In genomic region chr4:169115897-169116254, GRCh38 we compare ENCODE assay signal across 9 cellular contexts.
A peak's percentile ranks its signal among the peaks of the same experiment; 100 is the strongest.
DNase-seq lines count a peak whose midpoint lies in the region; ATAC-seq, FAIRE-seq and TF ChIP-seq lines count a peak whose summit lies in the region.
"Had no signal": no experiment of that assay in that cellular context is flagged by ENCODE, and none has a peak within 500 bp of the region (broad histone marks: within the 10 kb centered on the region; RNA-seq: fewer than 3 reads in every experiment).

No MANE protein-coding gene starts in this region.

- H2AFZ ChIP-seq in MM.1S (ENCODE audit: low read length) = no peak overlapping the region

- H3K27me3 Mint-ChIP-seq in Calu3 (ENCODE audit: unreplicated experiment) (no peaks in the 10 kb centered on the region), MCF 10A (ENCODE audit: insufficient read depth, unreplicated experiment) (no peaks in the 10 kb centered on the region)

- no peak for FAIRE-seq in frontal cortex (lab: Jason Lieb, UNC)

- no peaks in the 10 kb centered on the region for H3K27me3 ChIP-seq in MM.1S (replicated peaks; ENCODE audit: insufficient read depth, low read length)

- ATAC-seq in mucosa of descending colon (peak; percentile 92), GM19328 (IDR thresholded peaks at IDR 0.05; ENCODE audit: unreplicated experiment) (no peak), GM21381 (IDR thresholded peaks at IDR 0.05; ENCODE audit: unreplicated experiment) (no peak)

- DNase-seq in Calu3 (peak; percentile 78), LHCN-M2 (ENCODE audit: low read depth) (peak; percentile 87), MCF 10A (ENCODE audit: unreplicated experiment) (peak; percentile 87), mucosa of descending colon (peak in 1 of 3 donors; percentile 35), frontal cortex (ENCODE audit: low spot score in 2 of 2) (no peak), MM.1S (no peak)

- no peaks in the 10 kb centered on the region for H3K9me3 ChIP-seq in mucosa of descending colon
- no peaks in the 10 kb centered on the region for H3K9me3 ChIP-seq in MM.1S (replicated peaks; ENCODE audit: insufficient read depth, low read length)

- no peaks in the 10 kb centered on the region for H3K79me2 ChIP-seq in MM.1S (ENCODE audit: low read length)

- POLR2A ChIA-PET in MCF 10A (lab: Yijun Ruan, JAX) = interaction anchor here (1.6 kb wide), 1 partner anchor 11 kb away, joined by 5 read pairs; no protein-coding TSS in a partner anchor

- no peak overlapping the region for H3K9ac ChIP-seq in MM.1S (ENCODE audit: low read length)

- no peaks in the 10 kb centered on the region for H3K9me2 ChIP-seq in MM.1S (replicated peaks; ENCODE audit: insufficient read depth, low read length)

- CTCF ChIA-PET in Calu3 (lab: Charles Lee) (interaction anchor here (0.6 to 2.4 kb wide), 14 partner anchors 17 to 507 kb away, joined by 3 to 9 read pairs (median 4); partner anchors contain the start of gene CBR4), MCF 10A (lab: Yijun Ruan, JAX) (interaction anchor here (0.7 to 1.3 kb wide), 5 partner anchors 17 to 370 kb away, joined by 3 to 5 read pairs (median 3); no protein-coding TSS in a partner anchor)

- intact Hi-C loops in Calu3 (cut with micrococcal nuclease; ENCODE audit: unreplicated experiment) = loop anchor here (1.0 to 5.0 kb wide), 4 partner anchors 44 to 151 kb away; partner anchors contain the start of gene CBR4
- intact Hi-C loops in MCF 10A (cut with micrococcal nuclease) = loop anchor here (1.0 to 10.0 kb wide), 3 partner anchors 91 to 370 kb away; partner anchors contain the start of gene SH3RF1
- intact Hi-C loops in mucosa of descending colon (cut with DNase I, micrococcal nuclease) = no loop called here

- H3K9me3 Mint-ChIP-seq in Calu3 (ENCODE audit: low read depth, unreplicated experiment) (no peaks in the 10 kb centered on the region), MCF 10A (ENCODE audit: unreplicated experiment) (no peaks in the 10 kb centered on the region)

- H3K4me3 ChIP-seq in mucosa of descending colon (no peak overlapping the region), MM.1S (ENCODE audit: low read length) (no peak overlapping the region)

- H3K4me1 ChIP-seq in mucosa of descending colon (ENCODE audit: low read depth) = peaks cover 6% of the 10 kb centered on the region
- H3K4me1 ChIP-seq in MM.1S (ENCODE audit: low read length) = no peaks in the 10 kb centered on the region

- H3F3A ChIP-seq in MM.1S (ENCODE audit: insufficient read depth, low read length) = no peaks in the 10 kb centered on the region

- no peaks in the 10 kb centered on the region for H4K20me1 ChIP-seq in MM.1S (ENCODE audit: insufficient read depth, low read length)

- no peak overlapping the region for H3K4me2 ChIP-seq in MM.1S (ENCODE audit: low read depth, low read length)

- H3K27ac Mint-ChIP-seq in Calu3 (ENCODE audit: unreplicated experiment) = peak overlapping the region; percentile 85
- peak overlapping the region; percentile 77 for H3K27ac Mint-ChIP-seq in MCF 10A (ENCODE audit: low read depth, unreplicated experiment)

- no peak overlapping the region for H3K27ac ChIP-seq in MM.1S (ENCODE audit: low read length)
- H3K27ac ChIP-seq: HL-60 had no signal

- BruUV-seq in Calu3 (replicated peaks; lab: Mats Ljungman, UMichigan) = no TSS peak
- no TSS peak for BruUV-seq in MCF 10A (replicated peaks; lab: Mats Ljungman, UMichigan)

- H3K36me3 Mint-ChIP-seq in Calu3 (ENCODE audit: insufficient read depth, unreplicated experiment) = peaks cover 71% of the 10 kb centered on the region
- H3K36me3 Mint-ChIP-seq in MCF 10A (ENCODE audit: insufficient read depth, unreplicated experiment) = peaks cover 5% of the 10 kb centered on the region

- TF ChIP-seq CTCF in Calu3 (IDR thresholded peaks at IDR 0.05; ENCODE audit: unreplicated experiment) (no peak), MCF 10A (IDR thresholded peaks at IDR 0.05; ENCODE audit: unreplicated experiment) (no peak), mucosa of descending colon (IDR thresholded peaks at IDR 0.05) (no peak), MM.1S (IDR thresholded peaks at IDR 0.05; ENCODE audit: low read length) (no peak)

- H3K4me1 Mint-ChIP-seq in Calu3 (ENCODE audit: low read depth, unreplicated experiment) (peaks cover 68% of the 10 kb centered on the region), MCF 10A (ENCODE audit: insufficient read depth, unreplicated experiment) (peaks cover 10% of the 10 kb centered on the region)

- H3K36me3 ChIP-seq in mucosa of descending colon (ENCODE audit: low read depth) = no peaks in the 10 kb centered on the region
- H3K36me3 ChIP-seq in MM.1S (replicated peaks; ENCODE audit: insufficient read depth, low read length) = no peaks in the 10 kb centered on the region

- H3K4me3 Mint-ChIP-seq in Calu3 (ENCODE audit: low read depth, unreplicated experiment) (peak overlapping the region; percentile 5), MCF 10A (ENCODE audit: unreplicated experiment) (peak overlapping the region; percentile 46)

Comparison
In these comparisons a context has a peak if more than half of its experiments do, and no peak if none do; other contexts are left out.
1. DNase-seq: peak in Calu3 (single experiment), LHCN-M2 (single experiment) and MCF 10A (single experiment); none in frontal cortex (0 of 2) and MM.1S (single experiment).
2. intact Hi-C loops: an anchor here in Calu3 (1.0 to 5.0 kb wide) and MCF 10A (1.0 to 10.0 kb wide); none called in mucosa of descending colon.